Comparison of ENCODE assay signal across 7 cellular contexts in genomic region chr3:68808563-68808962, GRCh38.
"Had no signal": no experiment of that assay in that cellular context is flagged by ENCODE, and none has a peak within 500 bp of the region (broad histone marks: within the 10 kb centered on the region; RNA-seq: fewer than 3 reads in every experiment).

No MANE protein-coding gene starts in this region.

- ATAC-seq: K562 had no signal

- DNase-seq: IMR-90, KBM-7, KG1 had no signal

- H3K4me3 ChIP-seq: K562 had no signal

- FAIRE-seq: HTR-8/SVneo, K562 had no signal

- H3K9ac ChIP-seq: KMS-11 had no signal

- H3K4me2 ChIP-seq: KMS-11 had no signal

- H3K27ac ChIP-seq: HL-60, KMS-11 had no signal
